Comparison of ENCODE assay signal across 8 cellular contexts in the genomic region with DNA sequence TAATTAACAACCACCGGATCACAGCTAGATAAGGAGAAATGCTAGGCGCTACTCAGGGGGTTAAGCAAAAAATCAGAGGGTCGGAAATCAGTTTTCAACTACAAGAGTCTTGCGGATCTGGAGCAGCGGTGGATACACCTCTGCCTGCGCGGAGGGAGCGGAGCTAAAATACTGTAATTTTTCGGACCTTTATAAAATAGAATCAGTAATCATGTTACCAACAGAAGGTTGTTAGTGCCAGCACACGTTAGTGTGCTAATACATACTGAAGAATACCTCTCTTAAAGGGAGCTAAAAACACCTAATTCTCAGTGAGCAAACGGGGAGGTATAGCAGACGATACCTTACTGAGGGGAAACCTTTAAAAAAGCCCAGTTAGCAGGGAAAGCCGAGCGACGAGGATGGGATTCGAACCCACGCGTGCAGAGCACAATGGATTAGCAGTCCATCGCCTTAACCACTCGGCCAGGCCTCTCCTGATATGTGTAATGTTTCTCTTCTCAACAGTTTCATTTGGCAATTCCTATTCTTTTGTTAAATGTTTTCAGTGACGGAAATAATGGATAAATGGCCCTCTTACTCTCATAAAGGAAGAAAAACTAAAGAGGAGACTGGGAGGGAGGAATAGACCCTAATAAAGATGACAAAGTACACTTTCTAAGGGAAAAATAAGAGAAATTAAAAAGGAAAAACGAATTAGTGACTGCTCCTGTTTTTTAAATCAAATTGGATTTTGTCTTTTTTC. TPM values are rescaled to one million over a fixed set of nuclear protein-coding genes. Genes with fewer than 3 reads are reported as not detected.
DNase-seq lines count a peak whose midpoint lies in the region; ATAC-seq and TF ChIP-seq lines count a peak whose summit lies in the region.

No MANE protein-coding gene starts in this region.

- peak; percentile 72 for ATAC-seq in DND-41 (ENCODE audit: insufficient read depth, low read depth)
- ATAC-seq in HG02798 (IDR thresholded peaks at IDR 0.05; ENCODE audit: poor library complexity, unreplicated experiment), result peak; percentile 46
- peak; percentile 57 to 85 (median 75) for ATAC-seq in psoas muscle
- no peak for ATAC-seq in GM19455 (IDR thresholded peaks at IDR 0.05; ENCODE audit: unreplicated experiment)

- peak overlapping the region; percentile 77 for H2AFZ ChIP-seq in DND-41 (ENCODE audit: low read depth, low read length)

- peak; percentile 80 for DNase-seq in DND-41
- DNase-seq in RPMI8226, result peak; percentile 93
- peak; percentile 71 for DNase-seq in amniotic stem cell (lab: John Stamatoyannopoulos, UW)
- no peak for DNase-seq in left ventricle myocardium inferior
- peak; percentile 66 for DNase-seq in psoas muscle
- DNase-seq in NCI-H526 (lab: John Stamatoyannopoulos, UW), result no peak

- H3K36me3 ChIP-seq in DND-41 (ENCODE audit: insufficient read depth, low read length), result no peaks in the 10 kb centered on the region
- no peaks in the 10 kb centered on the region for H3K36me3 ChIP-seq in left ventricle myocardium inferior
- H3K36me3 ChIP-seq in psoas muscle (ENCODE audit: insufficient read depth in 1 of 2, low read depth in 1 of 2), result no peaks in the 10 kb centered on the region

- H3K9me3 ChIP-seq in DND-41 (ENCODE audit: insufficient read depth, low read length, severe bottlenecking) (no peaks in the 10 kb centered on the region), left ventricle myocardium inferior (replicated peaks) (no peaks in the 10 kb centered on the region), psoas muscle (no peaks in the 10 kb centered on the region)

- peak overlapping the region; percentile 67 for H3K4me2 ChIP-seq in DND-41 (ENCODE audit: insufficient read depth, low read length)

- WGBS in psoas muscle, 3 donors, result 14 to 26% (median 25%) methylated on average over 22 of the region's 22 CpGs

- peak overlapping the region; percentile 60 for H3K9ac ChIP-seq in DND-41 (ENCODE audit: low read depth, low read length)

- H3K27ac ChIP-seq in DND-41 (ENCODE audit: low read length) (peak overlapping the region; percentile 80), left ventricle myocardium inferior (replicated peaks) (peak overlapping the region; percentile 32), psoas muscle (peak overlapping the region; percentile 56)

- no peaks in the 10 kb centered on the region for H3K79me2 ChIP-seq in DND-41 (ENCODE audit: insufficient read depth, low read length)

- H3K4me1 ChIP-seq in DND-41 (ENCODE audit: insufficient read depth, low read length), result peaks cover 29% of the 10 kb centered on the region
- no peaks in the 10 kb centered on the region for H3K4me1 ChIP-seq in left ventricle myocardium inferior
- no peaks in the 10 kb centered on the region for H3K4me1 ChIP-seq in psoas muscle

- no peaks in the 10 kb centered on the region for H4K20me1 ChIP-seq in DND-41 (ENCODE audit: insufficient read depth, low read length)

- no peaks in the 10 kb centered on the region for H3K27me3 ChIP-seq in DND-41 (ENCODE audit: insufficient read depth, low read length, poor library complexity)
- peaks cover 29% of the 10 kb centered on the region for H3K27me3 ChIP-seq in left ventricle myocardium inferior (ENCODE audit: low read depth)
- no peaks in the 10 kb centered on the region for H3K27me3 ChIP-seq in psoas muscle (ENCODE audit: insufficient read depth in 3 of 3, low read length in 2 of 3)

- peak overlapping the region; percentile 22 to 55; a peak in 3 of 4 replicates for H3K4me3 ChIP-seq in DND-41 (ENCODE audit: low read depth in 1 of 2, low read length in 2 of 2)
- peak overlapping the region; percentile 44 for H3K4me3 ChIP-seq in left ventricle myocardium inferior
- H3K4me3 ChIP-seq in psoas muscle, result peak overlapping the region; percentile 57

- TF ChIP-seq CTCF in DND-41 (IDR thresholded peaks at IDR 0.05; ENCODE audit: borderline replicate concordance, extremely low read depth, low read length, poor library complexity, severe bottlenecking), result no peak
- no peak for TF ChIP-seq CTCF in left ventricle myocardium inferior (IDR thresholded peaks at IDR 0.05; ENCODE audit: borderline replicate concordance)
- no peak for TF ChIP-seq CTCF in psoas muscle (IDR thresholded peaks at IDR 0.05)

- intact Hi-C loops in left ventricle myocardium inferior (cut with micrococcal nuclease), result no loop called here
- intact Hi-C loops in psoas muscle (cut with DNase I), result no loop called here

RNA-seq across cellular contexts. Expression of a gene that starts 59.7 kb away (rescaled TPM):
- total RNA-seq in left ventricle myocardium inferior (13.1 TPM), psoas muscle (10 to 100 TPM in 1 of 4 donors, 1 to 10 TPM in 3; 3.2 to 11.4 (median 6.3) TPM)
- polyA plus RNA-seq in psoas muscle, result 1 to 10 TPM; 5.3 to 9.6 (median 7.1) TPM

Comparison
In these comparisons a context has a peak if more than half of its experiments do, and no peak if none do; other contexts are left out.
1. DNase-seq: peak in DND-41 (single experiment), RPMI8226 (single experiment), amniotic stem cell (single experiment) and psoas muscle (2 of 2); none in left ventricle myocardium inferior (single experiment) and NCI-H526 (0 of 2).
2. Peak in every context shown above with its lines, with median percentiles within 50 percentile points of each other: H3K27ac ChIP-seq and H3K4me3 ChIP-seq.